18 cellular contexts compared by ENCODE assay signal in the genomic region with DNA sequence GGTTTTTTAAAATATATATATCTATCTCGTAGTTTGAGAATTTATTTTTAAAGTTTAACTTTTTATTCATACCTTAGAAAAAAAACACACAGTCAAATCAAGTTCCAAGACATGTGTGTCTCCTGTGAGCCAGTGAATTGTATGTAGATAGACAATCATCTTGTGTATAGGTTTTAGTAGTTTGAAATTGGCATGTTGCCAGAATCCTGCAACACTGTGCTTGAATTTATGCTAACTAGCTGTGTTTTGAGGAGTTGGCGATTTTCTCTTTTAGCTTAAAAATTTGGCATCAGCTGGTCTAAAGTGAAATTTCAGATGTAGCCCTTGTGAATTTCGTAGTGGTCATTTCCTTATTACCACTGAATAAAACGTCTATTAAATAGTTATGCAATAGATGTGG.
DNase-seq lines count a peak whose midpoint lies in the region; ATAC-seq and TF ChIP-seq lines count a peak whose summit lies in the region.
"Had no signal": no experiment of that assay in that cellular context is flagged by ENCODE, and none has a peak within 500 bp of the region (broad histone marks: within the 10 kb centered on the region; RNA-seq: fewer than 3 reads in every experiment).

No MANE protein-coding gene starts in this region.

- CTCF ChIA-PET in HEK293 (lab: Yijun Ruan, JAX), result interaction anchor here (1.2 kb wide), 1 partner anchor 10 kb away, joined by 3 read pairs; no protein-coding TSS in a partner anchor

- no peak for TF ChIP-seq POLR2A in erythroblast (IDR thresholded peaks at IDR 0.05; ENCODE audit: low read length)

- no peaks in the 10 kb centered on the region for H3K36me3 ChIP-seq in HEK293 (ENCODE audit: control insufficient read depth in 2 of 2, insufficient read depth in 1 of 2, low read length in 2 of 2)

- POLR2A ChIA-PET in HEK293 (lab: Yijun Ruan, JAX), result no interaction called here

- H3K4me3 ChIP-seq in HEK293 (ENCODE audit: low read depth, low read length), result no peak overlapping the region
- H3K4me3 ChIP-seq: GM12878 had no signal

- no peak overlapping the region for H3K27ac ChIP-seq in HEK293 (ENCODE audit: extremely low read depth, low read depth, low read length)

- DNase-seq in NCI-H1092 treated with DMSO at 0.1 percent for 48 hours (lab: John Stamatoyannopoulos, UW) (peak; percentile 10), NCI-H1092 (lab: John Stamatoyannopoulos, UW) (no peak), NCI-H69 (lab: John Stamatoyannopoulos, UW) (peak; percentile 0), erythroblast (lab: John Stamatoyannopoulos, UW) (peak; percentile 2 to 13)
- DNase-seq: C1 segment of cervical spinal cord, EL, KG1, NCI-H1436, NCI-H2029, NCI-H524, OCI-M1, SHP77 treated with DMSO at 0.1 percent for 48 hours, T-cell had no signal

- ATAC-seq in GM19395 (IDR thresholded peaks at IDR 0.05; ENCODE audit: unreplicated experiment) (no peak), GM18520 (IDR thresholded peaks at IDR 0.05; ENCODE audit: unreplicated experiment) (no peak)
- ATAC-seq: GM12878, SK-N-SH treated with all-trans-retinoic acid at 6 μM for 48 hours, T-cell had no signal

- no peaks in the 10 kb centered on the region for H3K9me3 ChIP-seq in HEK293 (ENCODE audit: control insufficient read depth, insufficient read depth, low read depth, low read length)

- H3K4me1 ChIP-seq in HEK293 (ENCODE audit: control insufficient read depth, insufficient read depth, low read length), result peaks cover 12% of the 10 kb centered on the region

- TF ChIP-seq CTCF in HEK293 (tag by site-specific recombination; IDR thresholded peaks at IDR 0.05), result no peak

TF ChIP-seq in HEK293, 187 proteins besides CTCF, POLR2A, EP300 and RAD21 (continues in another document):
- TF ChIP-seq SALL2 (tag by site-specific recombination; IDR thresholded peaks at IDR 0.05; ENCODE audit: borderline replicate concordance) (no peak), ZNF660 (tag by site-specific recombination; IDR thresholded peaks at IDR 0.05) (0 out of 2 replicates have a peak, but pooled peaks have one; percentile 36), KLF10 (tag by site-specific recombination; IDR thresholded peaks at IDR 0.05) (peak; percentile 51; the same call in 1 of the 2 replicates), ZNF112 (tag by site-specific recombination; IDR thresholded peaks at IDR 0.05) (0 out of 2 replicates have a peak, but pooled peaks have one; percentile 14), ZNF175 (tag by site-specific recombination; IDR thresholded peaks at IDR 0.05) (no peak), ZNF776 (tag by site-specific recombination; IDR thresholded peaks at IDR 0.05; ENCODE audit: borderline replicate concordance) (no peak), ZBTB48 (tag by site-specific recombination; IDR thresholded peaks at IDR 0.05) (no peak), ZBTB7A (tag by site-specific recombination; IDR thresholded peaks at IDR 0.05; ENCODE audit: low read depth) (no peak), ZBTB44 (tag by site-specific recombination; IDR thresholded peaks at IDR 0.05) (peak; percentile 60; the same call in 1 of the 2 replicates), ZNF600 (tag by site-specific recombination; IDR thresholded peaks at IDR 0.05) (no peak), ZNF138 (tag by site-specific recombination; IDR thresholded peaks at IDR 0.05; ENCODE audit: borderline replicate concordance) (no peak), PBX3 (CRISPR knock-in tag; IDR thresholded peaks at IDR 0.05) (no peak), ZFP69B (tag by site-specific recombination; IDR thresholded peaks at IDR 0.05) (no peak), ZSCAN16 (tag by site-specific recombination; IDR thresholded peaks at IDR 0.05) (no peak), ZNF350 (tag by site-specific recombination; IDR thresholded peaks at IDR 0.05) (peak; percentile 70), ZNF292 (tag by site-specific recombination; IDR thresholded peaks at IDR 0.05; ENCODE audit: borderline replicate concordance, low read depth) (no peak), ZNF830 (tag by site-specific recombination; IDR thresholded peaks at IDR 0.05; ENCODE audit: low read depth) (peak; percentile 42; the same call in 1 of the 2 replicates), KLF8 (tag by site-specific recombination; IDR thresholded peaks at IDR 0.05) (no peak), ZNF133 (tag by site-specific recombination; IDR thresholded peaks at IDR 0.05) (no peak)
- TF ChIP-seq, protein P1, sequence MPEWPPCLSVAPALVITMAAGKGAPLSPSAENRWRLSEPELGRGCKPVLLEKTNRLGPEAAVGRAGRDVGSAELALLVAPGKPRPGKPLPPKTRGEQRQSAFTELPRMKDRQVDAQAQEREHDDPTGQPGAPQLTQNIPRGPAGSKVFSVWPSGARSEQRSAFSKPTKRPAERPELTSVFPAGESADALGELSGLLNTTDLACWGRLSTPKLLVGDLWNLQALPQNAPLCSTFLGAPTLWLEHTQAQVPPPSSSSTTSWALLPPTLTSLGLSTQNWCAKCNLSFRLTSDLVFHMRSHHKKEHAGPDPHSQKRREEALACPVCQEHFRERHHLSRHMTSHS (tag by site-specific recombination; IDR thresholded peaks at IDR 0.05), result no peak
- TF ChIP-seq, protein P2, sequence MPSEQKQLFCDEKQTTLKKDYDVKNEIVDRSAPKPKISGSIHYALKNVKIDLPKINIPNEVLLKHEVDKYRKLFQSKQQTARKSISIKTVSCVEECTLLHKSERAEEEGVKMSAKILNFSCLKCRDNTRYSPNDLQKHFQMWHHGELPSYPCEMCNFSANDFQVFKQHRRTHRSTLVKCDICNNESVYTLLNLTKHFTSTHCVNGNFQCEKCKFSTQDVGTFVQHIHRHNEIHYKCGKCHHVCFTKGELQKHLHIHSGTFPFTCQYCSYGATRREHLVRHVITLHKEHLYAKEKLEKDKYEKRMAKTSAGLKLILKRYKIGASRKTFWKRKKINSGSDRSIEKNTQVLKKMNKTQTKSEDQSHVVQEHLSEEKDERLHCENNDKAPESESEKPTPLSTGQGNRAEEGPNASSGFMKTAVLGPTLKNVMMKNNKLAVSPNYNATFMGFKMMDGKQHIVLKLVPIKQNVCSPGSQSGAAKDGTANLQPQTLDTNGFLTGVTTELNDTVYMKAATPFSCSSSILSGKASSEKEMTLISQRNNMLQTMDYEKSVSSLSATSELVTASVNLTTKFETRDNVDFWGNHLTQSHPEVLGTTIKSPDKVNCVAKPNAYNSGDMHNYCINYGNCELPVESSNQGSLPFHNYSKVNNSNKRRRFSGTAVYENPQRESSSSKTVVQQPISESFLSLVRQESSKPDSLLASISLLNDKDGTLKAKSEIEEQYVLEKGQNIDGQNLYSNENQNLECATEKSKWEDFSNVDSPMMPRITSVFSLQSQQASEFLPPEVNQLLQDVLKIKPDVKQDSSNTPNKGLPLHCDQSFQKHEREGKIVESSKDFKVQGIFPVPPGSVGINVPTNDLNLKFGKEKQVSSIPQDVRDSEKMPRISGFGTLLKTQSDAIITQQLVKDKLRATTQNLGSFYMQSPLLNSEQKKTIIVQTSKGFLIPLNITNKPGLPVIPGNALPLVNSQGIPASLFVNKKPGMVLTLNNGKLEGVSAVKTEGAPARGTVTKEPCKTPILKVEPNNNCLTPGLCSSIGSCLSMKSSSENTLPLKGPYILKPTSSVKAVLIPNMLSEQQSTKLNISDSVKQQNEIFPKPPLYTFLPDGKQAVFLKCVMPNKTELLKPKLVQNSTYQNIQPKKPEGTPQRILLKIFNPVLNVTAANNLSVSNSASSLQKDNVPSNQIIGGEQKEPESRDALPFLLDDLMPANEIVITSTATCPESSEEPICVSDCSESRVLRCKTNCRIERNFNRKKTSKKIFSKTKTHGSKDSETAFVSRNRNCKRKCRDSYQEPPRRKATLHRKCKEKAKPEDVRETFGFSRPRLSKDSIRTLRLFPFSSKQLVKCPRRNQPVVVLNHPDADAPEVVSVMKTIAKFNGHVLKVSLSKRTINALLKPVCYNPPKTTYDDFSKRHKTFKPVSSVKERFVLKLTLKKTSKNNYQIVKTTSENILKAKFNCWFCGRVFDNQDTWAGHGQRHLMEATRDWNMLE (tag by site-specific recombination; conservative IDR thresholded peaks at IDR 0.05; ENCODE audit: low read depth), result no peak
- TF ChIP-seq, protein P3, sequence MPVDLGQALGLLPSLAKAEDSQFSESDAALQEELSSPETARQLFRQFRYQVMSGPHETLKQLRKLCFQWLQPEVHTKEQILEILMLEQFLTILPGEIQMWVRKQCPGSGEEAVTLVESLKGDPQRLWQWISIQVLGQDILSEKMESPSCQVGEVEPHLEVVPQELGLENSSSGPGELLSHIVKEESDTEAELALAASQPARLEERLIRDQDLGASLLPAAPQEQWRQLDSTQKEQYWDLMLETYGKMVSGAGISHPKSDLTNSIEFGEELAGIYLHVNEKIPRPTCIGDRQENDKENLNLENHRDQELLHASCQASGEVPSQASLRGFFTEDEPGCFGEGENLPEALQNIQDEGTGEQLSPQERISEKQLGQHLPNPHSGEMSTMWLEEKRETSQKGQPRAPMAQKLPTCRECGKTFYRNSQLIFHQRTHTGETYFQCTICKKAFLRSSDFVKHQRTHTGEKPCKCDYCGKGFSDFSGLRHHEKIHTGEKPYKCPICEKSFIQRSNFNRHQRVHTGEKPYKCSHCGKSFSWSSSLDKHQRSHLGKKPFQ (tag by site-specific recombination; IDR thresholded peaks at IDR 0.05), result no peak
